24 cellular contexts compared by ENCODE assay signal in the genomic region with DNA sequence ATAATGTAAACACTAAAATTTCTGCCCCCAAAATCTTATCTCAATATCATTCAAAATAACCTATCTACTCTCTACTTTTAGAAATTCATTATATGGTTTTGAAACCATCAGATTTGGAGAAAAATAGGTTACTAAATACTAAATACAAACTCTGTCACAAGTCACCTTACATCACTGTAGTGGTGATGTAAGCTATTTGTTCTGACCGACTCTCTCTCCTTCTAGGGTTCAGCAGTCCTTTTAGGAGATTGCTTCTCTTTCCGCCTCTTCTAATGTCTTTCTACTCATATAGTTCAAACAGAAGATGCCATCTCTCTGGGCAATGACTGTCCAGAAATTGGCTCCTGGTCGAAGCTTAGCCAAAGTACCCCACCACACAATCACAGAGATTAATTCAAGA.
"Had no signal": no experiment of that assay in that cellular context is flagged by ENCODE, and none has a peak within 500 bp of the region (broad histone marks: within the 10 kb centered on the region; RNA-seq: fewer than 3 reads in every experiment).

No MANE protein-coding gene starts in this region.

- DNase-seq: IMR-90, Karpas-422, KG1, MG63, NCI-H1092, NCI-H1105 treated with DMSO at 0.1 percent for 48 hours, NCI-H1417 treated with DMSO at 0.1 percent for 48 hours, NCI-H146, NCI-H1694 treated with DMSO at 0.1 percent for 48 hours, NCI-H1930, NCI-H2081 treated with DMSO at 0.1 percent for 48 hours, NCI-H2171, NCI-H226, NCI-H446, NCI-H510A, NCI-H524 treated with DMSO at 0.1 percent for 48 hours, NCI-H69, NCI-H774, PC-3, SHP77 had no signal

- H3K27ac ChIP-seq: RWPE1 had no signal

- H3K27me3 ChIP-seq: MG63 had no signal

- H3K9me3 ChIP-seq: MG63 had no signal

- ATAC-seq: HepG2, Panc1, PC-3, SK-N-SH treated with all-trans-retinoic acid at 6 μM for 48 hours had no signal

- H3K4me3 ChIP-seq: MG63 had no signal
